8 cellular contexts compared by ENCODE assay signal in the genomic region with DNA sequence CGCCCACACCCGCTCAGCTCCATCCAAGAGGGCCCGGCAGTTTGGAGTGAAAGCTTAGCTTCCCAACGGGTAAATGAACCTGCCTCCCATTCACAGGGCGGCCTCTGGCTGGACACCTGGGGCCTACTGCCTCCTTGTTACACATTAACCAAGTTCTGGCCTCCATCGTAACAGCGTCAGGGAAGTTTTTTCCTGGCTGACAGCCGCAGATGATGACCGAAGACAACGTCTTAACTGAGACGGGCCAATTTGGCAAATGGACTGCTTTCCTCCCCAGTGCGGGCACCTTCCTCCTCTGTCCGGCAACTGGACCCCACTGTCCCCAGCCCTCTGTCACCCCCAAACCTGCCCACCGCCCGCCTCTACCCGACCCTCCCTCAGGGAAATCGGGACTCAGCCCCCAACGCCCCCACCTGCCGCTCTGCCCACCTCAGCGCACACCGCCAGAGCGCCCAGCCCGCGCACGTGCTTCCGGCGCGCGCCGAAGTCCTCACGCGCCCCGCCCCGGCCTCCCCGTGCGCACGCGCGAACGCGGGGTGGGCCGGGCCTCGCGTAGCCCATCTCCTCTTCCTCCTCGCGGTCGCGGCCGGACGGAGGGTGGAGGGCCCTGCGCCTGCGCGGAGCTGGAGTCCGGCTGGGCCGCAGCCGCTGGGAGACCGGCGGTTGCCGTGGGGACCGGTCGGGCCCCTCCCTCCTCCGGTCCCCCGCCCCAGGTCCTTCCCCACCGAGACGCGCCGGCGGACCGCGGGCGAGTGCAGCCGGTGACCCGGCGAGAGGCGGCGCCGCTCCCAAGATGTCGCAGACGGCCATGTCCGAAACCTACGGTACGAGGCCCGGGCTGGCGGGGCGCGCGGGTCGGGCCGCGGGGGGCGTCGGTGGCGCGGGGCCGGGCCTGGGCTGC. TPM values are rescaled to one million over a fixed set of nuclear protein-coding genes. Genes with fewer than 3 reads are reported as not detected.
DNase-seq lines count a peak whose midpoint lies in the region; ATAC-seq and TF ChIP-seq lines count a peak whose summit lies in the region.

A gene with protein sequence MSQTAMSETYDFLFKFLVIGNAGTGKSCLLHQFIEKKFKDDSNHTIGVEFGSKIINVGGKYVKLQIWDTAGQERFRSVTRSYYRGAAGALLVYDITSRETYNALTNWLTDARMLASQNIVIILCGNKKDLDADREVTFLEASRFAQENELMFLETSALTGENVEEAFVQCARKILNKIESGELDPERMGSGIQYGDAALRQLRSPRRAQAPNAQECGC (plus strand): TSS at position 565 of the 901 bp plus-strand sequence. CDS start 229 bp downstream, at position 794.

- H3K9me3 ChIP-seq in DOHH2 (ENCODE audit: control insufficient read depth, insufficient read depth, low read length) (peaks cover 2% of the 10 kb centered on the region; the same call in 1 of the 2 replicates), osteoblast (ENCODE audit: low read depth, low read length) (no peaks in the 10 kb centered on the region)

- no peaks in the 10 kb centered on the region for H3K27me3 ChIP-seq in DOHH2 (ENCODE audit: control insufficient read depth, low read length)
- no peaks in the 10 kb centered on the region for H3K27me3 ChIP-seq in osteoblast (ENCODE audit: insufficient read depth, low read length)

- peaks cover 11% of the 10 kb centered on the region for H3F3A ChIP-seq in DOHH2 (ENCODE audit: control insufficient read depth, insufficient read depth)

- peaks cover 21% of the 10 kb centered on the region for H4K20me1 ChIP-seq in DOHH2 (ENCODE audit: control insufficient read depth, insufficient read depth, low read depth, low read length)
- peaks cover 28% of the 10 kb centered on the region for H4K20me1 ChIP-seq in osteoblast (ENCODE audit: insufficient read depth, low read length)

- H3K27ac ChIP-seq in DOHH2 (ENCODE audit: low read depth, low read length) (no peak within 1 kb of the TSS; the same call in 1 of the 2 replicates), osteoblast (ENCODE audit: low read depth, low read length) (peak within 1 kb of the TSS; percentile 20), temporal lobe (ENCODE audit: low read depth, low read length) (peak within 1 kb of the TSS; percentile 45)

- H3K4me3 ChIP-seq in DOHH2 (ENCODE audit: low read length) = peak within 1 kb of the TSS; percentile 99
- H3K4me3 ChIP-seq in osteoblast (ENCODE audit: insufficient read depth, low read length) = peak within 1 kb of the TSS; percentile 81

- TF ChIP-seq CTCF in DOHH2 (IDR thresholded peaks at IDR 0.05; ENCODE audit: low read depth, low read length, poor library complexity, severe bottlenecking) (no peak), osteoblast (IDR thresholded peaks at IDR 0.05; ENCODE audit: extremely low read depth, low read depth, low read length) (no peak)

- ATAC-seq in GM21786 (IDR thresholded peaks at IDR 0.05; ENCODE audit: unreplicated experiment) (peak; percentile 85), SK-N-SH treated with all-trans-retinoic acid at 6 μM for 48 hours (peak; percentile 90)
- peak; percentile 84 to 86 for ATAC-seq in activated naive CD4-positive, alpha-beta T cell treated with anti-CD3 and anti-CD28 coated beads, Interleukin-2, amount 50 U/mL, for 72 hours

- peaks cover 5% of the 10 kb centered on the region; the same call in 1 of the 2 replicates for H3K36me3 ChIP-seq in DOHH2 (ENCODE audit: control insufficient read depth, low read length)
- H3K36me3 ChIP-seq in osteoblast (ENCODE audit: insufficient read depth, low read length) = no peaks in the 10 kb centered on the region

- DNase-seq in Kasumi-1 (lab: John Stamatoyannopoulos, UW) = peak; percentile 63 to 64
- peak; percentile 80 to 82 for DNase-seq in activated naive CD4-positive, alpha-beta T cell treated with anti-CD3 and anti-CD28 coated beads, Interleukin-2, amount 50 U/mL, for 72 hours (ENCODE audit: low spot score in 2 of 2)
- no peak for DNase-seq in glomerular endothelial cell (ENCODE audit: extremely low read depth, low read depth, low spot score)
- DNase-seq in osteoblast (ENCODE audit: insufficient read length, low spot score, missing footprints) = peak; percentile 99

- peak within 1 kb of the TSS; percentile 81 for H2AFZ ChIP-seq in osteoblast (ENCODE audit: low read length)

- H3K4me2 ChIP-seq in DOHH2 (ENCODE audit: low read length) (peak within 1 kb of the TSS; percentile 96), osteoblast (ENCODE audit: insufficient read depth, low read length) (peak within 1 kb of the TSS; percentile 95)

- H3K79me2 ChIP-seq in DOHH2 (ENCODE audit: control insufficient read depth, low read length) (peaks cover 44% of the 10 kb centered on the region), osteoblast (ENCODE audit: insufficient read depth, low read length) (peaks cover 39% of the 10 kb centered on the region)

- peak within 1 kb of the TSS; percentile 75 to 79 for H3K27ac Mint-ChIP-seq in activated naive CD4-positive, alpha-beta T cell treated with anti-CD3 and anti-CD28 coated beads, Interleukin-2, amount 50 U/mL, for 72 hours

- no peaks in the 10 kb centered on the region for H3K9me2 ChIP-seq in DOHH2 (replicated peaks; ENCODE audit: control insufficient read depth, low read length)

- H3K36me3 Mint-ChIP-seq in activated naive CD4-positive, alpha-beta T cell treated with anti-CD3 and anti-CD28 coated beads, Interleukin-2, amount 50 U/mL, for 72 hours = peaks cover 11 to 21% of the 10 kb centered on the region in 2 donors

- peaks cover 0 to 5% of the 10 kb centered on the region in 2 donors for H3K9me3 Mint-ChIP-seq in activated naive CD4-positive, alpha-beta T cell treated with anti-CD3 and anti-CD28 coated beads, Interleukin-2, amount 50 U/mL, for 72 hours

- H3K4me1 ChIP-seq in DOHH2 (ENCODE audit: control insufficient read depth, low read length) (peaks cover 30% of the 10 kb centered on the region), osteoblast (ENCODE audit: insufficient read depth, low read length) (peaks cover 28% of the 10 kb centered on the region)

TF ChIP-seq in SK-N-SH treated with all-trans-retinoic acid at 6 μM for 48 hours, 23 proteins besides CTCF, POLR2A, EP300 and RAD21 (continues in another document):
- peak; percentile 74; the same call in 1 of the 2 replicates for TF ChIP-seq CSDC2 (CRISPR knock-in tag; IDR thresholded peaks at IDR 0.05)
- TF ChIP-seq TOX (CRISPR knock-in tag; IDR thresholded peaks at IDR 0.05; ENCODE audit: borderline replicate concordance) = no peak
- no peak for TF ChIP-seq RARB (CRISPR knock-in tag; IDR thresholded peaks at IDR 0.05)
- TF ChIP-seq, protein P1, sequence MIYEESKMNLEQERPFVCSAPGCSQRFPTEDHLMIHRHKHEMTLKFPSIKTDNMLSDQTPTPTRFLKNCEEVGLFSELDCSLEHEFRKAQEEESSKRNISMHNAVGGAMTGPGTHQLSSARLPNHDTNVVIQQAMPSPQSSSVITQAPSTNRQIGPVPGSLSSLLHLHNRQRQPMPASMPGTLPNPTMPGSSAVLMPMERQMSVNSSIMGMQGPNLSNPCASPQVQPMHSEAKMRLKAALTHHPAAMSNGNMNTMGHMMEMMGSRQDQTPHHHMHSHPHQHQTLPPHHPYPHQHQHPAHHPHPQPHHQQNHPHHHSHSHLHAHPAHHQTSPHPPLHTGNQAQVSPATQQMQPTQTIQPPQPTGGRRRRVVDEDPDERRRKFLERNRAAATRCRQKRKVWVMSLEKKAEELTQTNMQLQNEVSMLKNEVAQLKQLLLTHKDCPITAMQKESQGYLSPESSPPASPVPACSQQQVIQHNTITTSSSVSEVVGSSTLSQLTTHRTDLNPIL (CRISPR knock-in tag; IDR thresholded peaks at IDR 0.05; ENCODE audit: low read depth) = no peak
- TF ChIP-seq, protein P2, sequence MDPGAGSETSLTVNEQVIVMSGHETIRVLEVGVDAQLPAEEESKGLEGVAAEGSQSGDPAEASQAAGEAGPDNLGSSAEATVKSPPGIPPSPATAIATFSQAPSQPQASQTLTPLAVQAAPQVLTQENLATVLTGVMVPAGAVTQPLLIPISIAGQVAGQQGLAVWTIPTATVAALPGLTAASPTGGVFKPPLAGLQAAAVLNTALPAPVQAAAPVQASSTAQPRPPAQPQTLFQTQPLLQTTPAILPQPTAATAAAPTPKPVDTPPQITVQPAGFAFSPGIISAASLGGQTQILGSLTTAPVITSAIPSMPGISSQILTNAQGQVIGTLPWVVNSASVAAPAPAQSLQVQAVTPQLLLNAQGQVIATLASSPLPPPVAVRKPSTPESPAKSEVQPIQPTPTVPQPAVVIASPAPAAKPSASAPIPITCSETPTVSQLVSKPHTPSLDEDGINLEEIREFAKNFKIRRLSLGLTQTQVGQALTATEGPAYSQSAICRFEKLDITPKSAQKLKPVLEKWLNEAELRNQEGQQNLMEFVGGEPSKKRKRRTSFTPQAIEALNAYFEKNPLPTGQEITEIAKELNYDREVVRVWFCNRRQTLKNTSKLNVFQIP (CRISPR knock-in tag; IDR thresholded peaks at IDR 0.05; ENCODE audit: borderline replicate concordance, low read depth) = no peak
- TF ChIP-seq ZNF70 (CRISPR knock-in tag; IDR thresholded peaks at IDR 0.05) = no peak
- TF ChIP-seq OSR1 (CRISPR knock-in tag; IDR thresholded peaks at IDR 0.05) = peak; percentile 82; the same call in 1 of the 2 replicates
- TF ChIP-seq, protein P3, sequence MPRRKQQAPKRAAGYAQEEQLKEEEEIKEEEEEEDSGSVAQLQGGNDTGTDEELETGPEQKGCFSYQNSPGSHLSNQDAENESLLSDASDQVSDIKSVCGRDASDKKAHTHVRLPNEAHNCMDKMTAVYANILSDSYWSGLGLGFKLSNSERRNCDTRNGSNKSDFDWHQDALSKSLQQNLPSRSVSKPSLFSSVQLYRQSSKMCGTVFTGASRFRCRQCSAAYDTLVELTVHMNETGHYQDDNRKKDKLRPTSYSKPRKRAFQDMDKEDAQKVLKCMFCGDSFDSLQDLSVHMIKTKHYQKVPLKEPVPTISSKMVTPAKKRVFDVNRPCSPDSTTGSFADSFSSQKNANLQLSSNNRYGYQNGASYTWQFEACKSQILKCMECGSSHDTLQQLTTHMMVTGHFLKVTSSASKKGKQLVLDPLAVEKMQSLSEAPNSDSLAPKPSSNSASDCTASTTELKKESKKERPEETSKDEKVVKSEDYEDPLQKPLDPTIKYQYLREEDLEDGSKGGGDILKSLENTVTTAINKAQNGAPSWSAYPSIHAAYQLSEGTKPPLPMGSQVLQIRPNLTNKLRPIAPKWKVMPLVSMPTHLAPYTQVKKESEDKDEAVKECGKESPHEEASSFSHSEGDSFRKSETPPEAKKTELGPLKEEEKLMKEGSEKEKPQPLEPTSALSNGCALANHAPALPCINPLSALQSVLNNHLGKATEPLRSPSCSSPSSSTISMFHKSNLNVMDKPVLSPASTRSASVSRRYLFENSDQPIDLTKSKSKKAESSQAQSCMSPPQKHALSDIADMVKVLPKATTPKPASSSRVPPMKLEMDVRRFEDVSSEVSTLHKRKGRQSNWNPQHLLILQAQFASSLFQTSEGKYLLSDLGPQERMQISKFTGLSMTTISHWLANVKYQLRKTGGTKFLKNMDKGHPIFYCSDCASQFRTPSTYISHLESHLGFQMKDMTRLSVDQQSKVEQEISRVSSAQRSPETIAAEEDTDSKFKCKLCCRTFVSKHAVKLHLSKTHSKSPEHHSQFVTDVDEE (CRISPR knock-in tag; IDR thresholded peaks at IDR 0.05) = no peak
- no peak for TF ChIP-seq ZFP30 (CRISPR knock-in tag; IDR thresholded peaks at IDR 0.05)

RNA-seq across cellular contexts. Expression of the gene that starts here (rescaled TPM):
- total RNA-seq in activated naive CD4-positive, alpha-beta T cell treated with anti-CD3 and anti-CD28 coated beads, Interleukin-2, amount 50 U/mL, for 72 hours = 10 to 100 TPM; 31.0 to 32.2 TPM
- total RNA-seq in glomerular endothelial cell = 24.3 and 24.5 TPM in 2 replicates
- total RNA-seq in osteoblast = 19.9 and 20.0 TPM in 2 replicates
- total RNA-seq in temporal lobe = 26.1 TPM
